ENCODE assay signal across 10 cellular contexts in the genomic region with DNA sequence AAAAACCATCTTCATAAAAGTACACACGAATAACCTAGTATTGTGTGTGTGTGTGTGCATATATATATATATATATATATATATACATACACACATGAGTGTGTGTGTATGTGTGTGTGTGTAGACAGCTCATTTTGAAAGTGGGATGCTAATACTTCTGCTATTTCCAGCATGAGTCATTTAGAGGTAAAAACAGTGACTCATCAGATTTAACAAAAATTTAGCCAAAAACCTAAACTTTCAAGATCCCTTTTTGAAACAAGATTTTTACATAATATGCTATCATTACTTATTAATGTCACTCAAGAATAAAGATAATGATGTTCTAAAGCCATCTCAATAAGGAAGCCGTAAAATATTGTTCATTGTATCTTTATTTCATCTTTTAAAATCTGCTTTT.
A peak's percentile ranks its signal among the peaks of the same experiment; 100 is the strongest.
DNase-seq lines count a peak whose midpoint lies in the region; ATAC-seq and TF ChIP-seq lines count a peak whose summit lies in the region.
"Had no signal": no experiment of that assay in that cellular context is flagged by ENCODE, and none has a peak within 500 bp of the region (broad histone marks: within the 10 kb centered on the region; RNA-seq: fewer than 3 reads in every experiment).

No MANE protein-coding gene starts in this region.

- no peaks in the 10 kb centered on the region for H3K27me3 Mint-ChIP-seq in stimulated activated naive CD8-positive, alpha-beta T cell treated with anti-CD3 and anti-CD28 coated beads, Interleukin-15, amount 100 ng/mL, for 72 hours

- H3K9me3 Mint-ChIP-seq in stimulated activated naive CD8-positive, alpha-beta T cell treated with anti-CD3 and anti-CD28 coated beads, Interleukin-15, amount 100 ng/mL, for 72 hours: peaks cover 10 to 17% of the 10 kb centered on the region in 2 donors

- H3K4me3 ChIP-seq in choroid plexus epithelial cell (ENCODE audit: low read depth, low read length): no peak overlapping the region

- ATAC-seq in GM21528 (IDR thresholded peaks at IDR 0.05; ENCODE audit: low FRiP score, unreplicated experiment) (peak; percentile 62), HG03457 (IDR thresholded peaks at IDR 0.05; ENCODE audit: unreplicated experiment) (peak; percentile 44)
- no peak for ATAC-seq in stimulated activated naive CD8-positive, alpha-beta T cell treated with anti-CD3 and anti-CD28 coated beads, Interleukin-15, amount 100 ng/mL, for 72 hours

- H3K27ac Mint-ChIP-seq in stimulated activated naive CD8-positive, alpha-beta T cell treated with anti-CD3 and anti-CD28 coated beads, Interleukin-15, amount 100 ng/mL, for 72 hours: no peak overlapping the region

- no peak for TF ChIP-seq CTCF in choroid plexus epithelial cell (conservative IDR thresholded peaks at IDR 0.05; ENCODE audit: low read depth, low read length)

- DNase-seq in GM03348 (ENCODE audit: low spot score) (peak; percentile 35), choroid plexus epithelial cell (ENCODE audit: low read depth) (peak; percentile 77), globus pallidus (ENCODE audit: low spot score) (no peak), NCI-H526 treated with DMSO at 0.1 percent for 48 hours (lab: John Stamatoyannopoulos, UW) (no peak), hippocampal formation (lab: John Stamatoyannopoulos, UW) (no peak)
- no peak for DNase-seq in stimulated activated naive CD8-positive, alpha-beta T cell treated with anti-CD3 and anti-CD28 coated beads, Interleukin-15, amount 100 ng/mL, for 72 hours
- DNase-seq: NCI-H2029; stimulated activated CD4-positive, alpha-beta T cell treated with anti-CD3 and anti-CD28 coated beads, Interleukin-2, amount 100 ng/mL, for 48 hours had no signal

- H3K4me3 Mint-ChIP-seq in stimulated activated naive CD8-positive, alpha-beta T cell treated with anti-CD3 and anti-CD28 coated beads, Interleukin-15, amount 100 ng/mL, for 72 hours: no peak overlapping the region

- H3K4me1 Mint-ChIP-seq in stimulated activated naive CD8-positive, alpha-beta T cell treated with anti-CD3 and anti-CD28 coated beads, Interleukin-15, amount 100 ng/mL, for 72 hours: peaks cover 12% of the 10 kb centered on the region

Comparison
In these comparisons a context has a peak if more than half of its experiments do, and no peak if none do; other contexts are left out.
1. DNase-seq: peak in GM03348 (single experiment) and choroid plexus epithelial cell (single experiment); none in stimulated activated naive CD8-positive, alpha-beta T cell treated with anti-CD3 and anti-CD28 coated beads, Interleukin-15, amount 100 ng/mL, for 72 hours (0 of 2), globus pallidus (single experiment), NCI-H526 treated with DMSO at 0.1 percent for 48 hours (single experiment) and hippocampal formation (0 of 2).